Comparison of ENCODE assay signal across 11 cellular contexts in the genomic region with DNA sequence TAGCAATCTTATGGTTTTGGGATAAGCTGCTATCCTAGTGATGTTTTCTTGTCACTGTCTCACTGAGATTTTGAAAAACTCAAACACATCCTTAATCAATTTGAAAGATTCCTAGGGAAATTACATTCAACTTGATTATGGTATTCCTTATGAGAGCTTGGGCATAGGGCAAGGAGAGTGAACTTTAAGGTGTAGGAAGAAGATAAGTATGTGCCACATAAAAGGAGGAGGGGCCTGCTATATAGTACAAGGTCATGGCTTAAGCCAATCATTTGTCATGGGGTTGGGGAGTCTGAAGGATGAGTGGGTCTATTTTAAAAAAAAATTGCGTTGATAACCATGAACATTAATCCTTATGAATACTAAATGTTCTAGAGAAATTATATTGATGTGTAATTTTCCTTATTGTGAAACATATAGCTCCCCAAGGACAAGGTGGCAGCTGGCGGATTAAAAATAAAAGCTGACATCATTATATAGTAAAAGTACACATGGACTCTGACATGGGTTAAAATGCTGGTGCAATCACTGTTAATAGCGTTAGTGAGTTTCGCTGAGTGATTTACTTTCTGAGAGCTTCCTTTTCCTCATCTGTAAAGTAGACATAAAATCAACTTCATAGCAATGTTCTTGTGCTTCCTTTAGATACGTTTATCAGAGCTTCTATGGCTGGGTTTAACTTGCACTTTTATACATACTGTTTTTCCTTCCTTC. TPM values are rescaled to one million over a fixed set of nuclear protein-coding genes. Genes with fewer than 3 reads are reported as not detected.
DNase-seq lines count a peak whose midpoint lies in the region; ATAC-seq, FAIRE-seq and TF ChIP-seq lines count a peak whose summit lies in the region.
"Had no signal": no experiment of that assay in that cellular context is flagged by ENCODE, and none has a peak within 500 bp of the region (broad histone marks: within the 10 kb centered on the region; RNA-seq: fewer than 3 reads in every experiment).

No MANE protein-coding gene starts in this region.

- H3K9me3 ChIP-seq in OCI-LY3 (ENCODE audit: insufficient read depth, low read length) (no peaks in the 10 kb centered on the region), lower lobe of right lung (no peaks in the 10 kb centered on the region)

- no peaks in the 10 kb centered on the region for H4K20me1 ChIP-seq in OCI-LY3 (ENCODE audit: insufficient read depth, low read length)

- TF ChIP-seq POLR2A in GM12891 (IDR thresholded peaks at IDR 0.05; ENCODE audit: low read depth, low read length): no peak

- no peak overlapping the region for H2AFZ ChIP-seq in OCI-LY3 (ENCODE audit: low read depth, low read length)

- peak overlapping the region; percentile 50 for H3K4me2 ChIP-seq in OCI-LY3 (ENCODE audit: low read length)

- H3K27me3 ChIP-seq in OCI-LY3 (ENCODE audit: low read depth, low read length) (no peaks in the 10 kb centered on the region), lower lobe of right lung (ENCODE audit: low read depth) (no peaks in the 10 kb centered on the region)

- no peak for DNase-seq in GM12891 (ENCODE audit: insufficient read length, low spot score)
- DNase-seq in lower lobe of right lung: no peak
- no peak for DNase-seq in GM13977 (ENCODE audit: low spot score)
- no peak for DNase-seq in H4 (ENCODE audit: low spot score)
- DNase-seq in NCI-H345 treated with DMSO at 0.1 percent for 48 hours (lab: John Stamatoyannopoulos, UW; ENCODE audit: unreplicated experiment): no peak
- DNase-seq in ureter (ENCODE audit: low spot score): no peak
- DNase-seq: activated CD4-positive, alpha-beta T cell treated with anti-CD3 and anti-CD28 coated beads for 4 hours; effector memory CD4-positive, alpha-beta T cell had no signal

- peaks cover 53% of the 10 kb centered on the region for H3K79me2 ChIP-seq in OCI-LY3 (ENCODE audit: low read length)

- FAIRE-seq in GM12891 (lab: Jason Lieb, UNC): peak; percentile 71

- intact Hi-C loops in lower lobe of right lung (cut with DNase I): no loop called here

- no peak overlapping the region for H3K9ac ChIP-seq in OCI-LY3 (ENCODE audit: low read length)

- H3K4me3 ChIP-seq in OCI-LY3 (ENCODE audit: low read length) (peak overlapping the region; percentile 11), lower lobe of right lung (no peak overlapping the region)

- in situ Hi-C loops in GM13977 (cut with MboI; ENCODE audit: low pct_unique_long_range_greater_than_20kb, low sequenced_read_pairs, unreplicated experiment): no loop called here

- H3K27ac ChIP-seq in OCI-LY3 (ENCODE audit: low read length): no peak overlapping the region
- peak overlapping the region; percentile 14 for H3K27ac ChIP-seq in lower lobe of right lung

- no peak for TF ChIP-seq CTCF in OCI-LY3 (IDR thresholded peaks at IDR 0.05; ENCODE audit: low read depth, low read length)
- TF ChIP-seq CTCF in lower lobe of right lung (IDR thresholded peaks at IDR 0.05): no peak
- TF ChIP-seq CTCF in GM13977 (IDR thresholded peaks at IDR 0.05; ENCODE audit: extremely low read depth, insufficient read depth, missing control alignments): no peak

- peak; percentile 59 for ATAC-seq in HG02973 (IDR thresholded peaks at IDR 0.05; ENCODE audit: unreplicated experiment)
- ATAC-seq in lower lobe of right lung: peak in 1 of 2 donors; percentile 46
- ATAC-seq: activated naive CD4-positive, alpha-beta T cell treated with anti-CD3 and anti-CD28 coated beads, Interleukin-2, amount 50 U/mL, for 72 hours had no signal

- H3K4me1 ChIP-seq in OCI-LY3 (ENCODE audit: low read length) (peaks cover 13% of the 10 kb centered on the region), lower lobe of right lung (peaks cover 24% of the 10 kb centered on the region)

- H3K36me3 ChIP-seq in OCI-LY3 (replicated peaks; ENCODE audit: low read depth, low read length) (no peaks in the 10 kb centered on the region), lower lobe of right lung (no peaks in the 10 kb centered on the region)

TF ChIP-seq in GM12891, 5 proteins besides CTCF, POLR2A, EP300 and RAD21:
- no peak for TF ChIP-seq POLR2AphosphoS5 (IDR thresholded peaks at IDR 0.05; ENCODE audit: low read depth, low read length)

RNA-seq across cellular contexts. Expression of a gene that starts 17.4 kb away (rescaled TPM):
- 16.5 TPM for polyA plus RNA-seq in GM12891 (2012; ENCODE audit: low read depth, missing spikeins)
- total RNA-seq in lower lobe of right lung (22.0 TPM), ureter (49.7 TPM)
- total RNA-seq in H4 (2014; rRNA removed; shearing (Covaris generic)): 56.7 and 57.1 TPM in 2 replicates
